Comparison of ENCODE assay signal across 12 cellular contexts in the genomic region with DNA sequence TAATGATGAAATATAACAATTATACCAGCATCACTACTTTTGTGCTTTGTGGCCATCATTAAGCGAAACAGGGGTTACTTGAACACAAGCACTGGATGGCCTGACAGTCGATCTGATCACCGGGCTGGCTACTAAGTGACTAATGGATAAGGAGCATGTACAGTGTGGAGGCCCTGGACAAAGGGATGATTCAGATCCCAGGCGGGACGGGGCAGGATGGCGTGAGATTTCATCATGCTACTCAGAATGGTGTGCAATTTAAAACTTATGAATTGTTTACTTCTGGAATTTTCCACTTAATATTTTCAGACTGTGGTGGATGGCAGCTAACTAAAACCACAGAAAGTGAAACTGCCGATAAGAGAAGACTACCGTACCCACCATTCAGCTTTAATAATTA. TPM values are rescaled to one million over a fixed set of nuclear protein-coding genes. Genes with fewer than 3 reads are reported as not detected.
DNase-seq lines count a peak whose midpoint lies in the region; TF ChIP-seq lines count a peak whose summit lies in the region.
"Had no signal": no experiment of that assay in that cellular context is flagged by ENCODE, and none has a peak within 500 bp of the region (broad histone marks: within the 10 kb centered on the region; RNA-seq: fewer than 3 reads in every experiment).

No MANE protein-coding gene starts in this region.

- CTCF ChIA-PET in AG04450 (lab: Charles Lee), result no interaction called here

- DNase-seq in AG04450 (ENCODE audit: low read depth, low spot score) (peak; percentile 88), LHCN-M2 (ENCODE audit: low read depth) (peak; percentile 90), brain microvascular endothelial cell (peak; percentile 97), GM20000 (ENCODE audit: low spot score) (no peak), NCI-H748 treated with DMSO at 0.1 percent for 48 hours (lab: John Stamatoyannopoulos, UW) (no peak), NCI-H2107 treated with DMSO at 0.1 percent for 48 hours (lab: John Stamatoyannopoulos, UW; ENCODE audit: unreplicated experiment) (no peak), DMS114 treated with DMSO at 0.1 percent for 48 hours (lab: John Stamatoyannopoulos, UW; ENCODE audit: unreplicated experiment) (no peak)
- DNase-seq: activated T-cell treated with anti-CD3 and anti-CD28 coated beads, Interleukin-2, amount 50 U/mL, for 4 hours; CD8-positive, alpha-beta T cell; effector memory CD4-positive, alpha-beta T cell; MM.1S had no signal

- no peaks in the 10 kb centered on the region for H3K9me3 ChIP-seq in AG04450 (ENCODE audit: control insufficient read depth, insufficient read depth, low read length)

- H3K4me3 ChIP-seq in AG04450 (ENCODE audit: low read depth, low read length) (no peak overlapping the region; the same call in 1 of the 2 replicates), brain microvascular endothelial cell (ENCODE audit: low read depth, low read length) (no peak overlapping the region)

- POLR2A ChIA-PET in AG04450 (lab: Yijun Ruan, JAX), result interaction anchor here (0.5 to 3.4 kb wide), 2 partner anchors 9 to 22 kb away, joined by 3 to 11 read pairs; no protein-coding TSS in a partner anchor

- no peak for TF ChIP-seq CTCF in AG04450 (IDR thresholded peaks at IDR 0.05; ENCODE audit: low read depth, low read length)
- TF ChIP-seq CTCF in brain microvascular endothelial cell (IDR thresholded peaks at IDR 0.05; ENCODE audit: low read depth, low read length, missing control alignments), result no peak
- no peak for TF ChIP-seq CTCF in GM20000 (IDR thresholded peaks at IDR 0.05; ENCODE audit: extremely low read depth, missing control alignments)

- no peaks in the 10 kb centered on the region for H3K36me3 ChIP-seq in brain microvascular endothelial cell (replicated peaks)

- H3K27ac ChIP-seq in AG04450 (ENCODE audit: low read depth, low read length), result peak overlapping the region; percentile 69
- H3K27ac ChIP-seq in brain microvascular endothelial cell, result peak overlapping the region; percentile 89
- peak overlapping the region; percentile 48 for H3K27ac ChIP-seq in layer of hippocampus (ENCODE audit: low read depth, low read length)

- in situ Hi-C loops in brain microvascular endothelial cell (cut with HindIII; ENCODE audit: low pct_ligation_motif_present, low sequenced_read_pairs), result no loop called here

- H3K27me3 ChIP-seq in AG04450 (ENCODE audit: control insufficient read depth, insufficient read depth, low read length) (no peaks in the 10 kb centered on the region), brain microvascular endothelial cell (replicated peaks) (no peaks in the 10 kb centered on the region), layer of hippocampus (ENCODE audit: control insufficient read depth, insufficient read depth, low read length) (no peaks in the 10 kb centered on the region)

RNA-seq across cellular contexts. Expression of a gene that starts 7.0 kb away (rescaled TPM):
- polyA plus RNA-seq in AG04450 (2011; rRNA removed), result 54.7 and 71.4 TPM in 2 replicates
- polyA minus RNA-seq in AG04450 (2011; rRNA and poly(A)+ RNA removed), result 75.3 and 94.3 TPM in 2 replicates
- total RNA-seq in LHCN-M2 (2014; rRNA removed), result 31.4 and 38.0 TPM in 2 replicates
- polyA plus RNA-seq in LHCN-M2 (2012), result 12.8 TPM

RNA-seq across cellular contexts. Expression of a gene that starts 33.9 kb away (rescaled TPM):
- polyA plus RNA-seq in AG04450 (2011; rRNA removed), result not detected in 2 replicates
- not detected in 2 replicates for polyA minus RNA-seq in AG04450 (2011; rRNA and poly(A)+ RNA removed)
- total RNA-seq in LHCN-M2 (2014; rRNA removed), result not detected in 2 replicates
- polyA plus RNA-seq in LHCN-M2 (2012), result not detected
- total RNA-seq: activated T-cell treated with anti-CD3 and anti-CD28 coated beads, Interleukin-2, amount 50 U/mL, for 4 hours; CD8-positive, alpha-beta T cell had no signal

Comparison
In these comparisons a context has a peak if more than half of its experiments do, and no peak if none do; other contexts are left out.
1. DNase-seq: peak in AG04450 (single experiment), LHCN-M2 (single experiment) and brain microvascular endothelial cell (single experiment); none in GM20000 (single experiment), NCI-H748 treated with DMSO at 0.1 percent for 48 hours (single experiment), NCI-H2107 treated with DMSO at 0.1 percent for 48 hours (single experiment) and DMS114 treated with DMSO at 0.1 percent for 48 hours (single experiment).
2. Peak in every context shown above with its lines, with median percentiles within 50 percentile points of each other: H3K27ac ChIP-seq.